ENCODE assay signal across 32 cellular contexts in genomic region chr1:159870704-159871103, GRCh38. TPM values are rescaled to one million over a fixed set of nuclear protein-coding genes. Genes with fewer than 3 reads are reported as not detected.
"Had no signal": no experiment of that assay in that cellular context is flagged by ENCODE, and none has a peak within 500 bp of the region (broad histone marks: within the 10 kb centered on the region; RNA-seq: fewer than 3 reads in every experiment).

No MANE protein-coding gene starts in this region.

- H3K4me3 Mint-ChIP-seq: natural killer cell; neural progenitor cell; stimulated activated memory B cell treated with anti-CD40 and anti-IgM and Interleukin-4, amounts not matched to agents 10 μg/mL and 1 μg/mL and 100 μg/mL, for 72 hours; stimulated activated naive CD8-positive, alpha-beta T cell treated with anti-CD3 and anti-CD28 coated beads, Interleukin-15, Interleukin-2, amounts not matched to agents 100 ng/mL and 50 ng/mL, for 24 hours had no signal

- H3K4me2 ChIP-seq: neural progenitor cell had no signal

- H3K27ac Mint-ChIP-seq: natural killer cell; neural progenitor cell; progenitor cell of endocrine pancreas; stimulated activated memory B cell treated with anti-CD40 and anti-IgM and Interleukin-4, amounts not matched to agents 10 μg/mL and 1 μg/mL and 100 μg/mL, for 72 hours; stimulated activated naive CD8-positive, alpha-beta T cell treated with anti-CD3 and anti-CD28 coated beads, Interleukin-15, Interleukin-2, amounts not matched to agents 100 ng/mL and 50 ng/mL, for 24 hours had no signal

- ATAC-seq: natural killer cell; psoas muscle; right cardiac atrium; right lobe of liver; stimulated activated memory B cell treated with anti-CD40 and anti-IgM and Interleukin-4, amounts not matched to agents 10 μg/mL and 1 μg/mL and 100 μg/mL, for 72 hours had no signal

- H3K9me3 Mint-ChIP-seq: natural killer cell; nephron; neural progenitor cell; stimulated activated memory B cell treated with anti-CD40 and anti-IgM and Interleukin-4, amounts not matched to agents 10 μg/mL and 1 μg/mL and 100 μg/mL, for 72 hours; stimulated activated naive CD8-positive, alpha-beta T cell treated with anti-CD3 and anti-CD28 coated beads, Interleukin-15, Interleukin-2, amounts not matched to agents 100 ng/mL and 50 ng/mL, for 24 hours had no signal

- H3K4me1 ChIP-seq: psoas muscle had no signal

- H3K4me3 ChIP-seq: neural progenitor cell, ovary, psoas muscle, right lobe of liver, sigmoid colon, stomach, thoracic aorta, thyroid gland, tibial nerve, upper lobe of left lung, vagina had no signal

- H3K27ac ChIP-seq: neural progenitor cell, ovary, parathyroid adenoma, psoas muscle, right lobe of liver, sigmoid colon, stomach, thoracic aorta, thyroid gland, tibial nerve, upper lobe of left lung, vagina had no signal

- H3K36me3 ChIP-seq: neural progenitor cell, ovary, right lobe of liver, sigmoid colon, stomach, thoracic aorta, thyroid gland, tibial nerve, upper lobe of left lung, vagina had no signal

- DNase-seq: natural killer cell; occipital lobe; ovary; psoas muscle; right cardiac atrium; right lobe of liver; sigmoid colon; small intestine; stimulated activated CD4-positive, alpha-beta T cell treated with anti-CD3 and anti-CD28 coated beads, Interleukin-15, amount 100 ng/mL, for 24 hours; stimulated activated CD4-positive, alpha-beta T cell treated with anti-CD3 and anti-CD28 coated beads, Interleukin-2, amount 100 ng/mL, for 24 hours; stimulated activated CD4-positive, alpha-beta T cell treated with anti-CD3 and anti-CD28 coated beads, Interleukin-2, amount 100 ng/mL, for 48 hours; stimulated activated CD4-positive, alpha-beta T cell treated with anti-CD3 and anti-CD28 coated beads, Interleukin-4, amount 100 ng/mL, for 24 hours; stimulated activated naive CD4-positive, alpha-beta T cell treated with Interleukin-2 at 50 U/mL for 16 hours; stomach; thyroid gland; upper lobe of left lung had no signal

- H3K79me2 ChIP-seq: parathyroid adenoma had no signal

- H3K36me3 Mint-ChIP-seq: natural killer cell, neural progenitor cell had no signal

- H3K27me3 ChIP-seq: neural progenitor cell, ovary, right lobe of liver, thyroid gland, tibial nerve, upper lobe of left lung, vagina had no signal

- H2AFZ ChIP-seq: neural progenitor cell, parathyroid adenoma had no signal

- H3K9me3 ChIP-seq: ovary, psoas muscle, right lobe of liver, sigmoid colon, stomach, thoracic aorta, thyroid gland, tibial nerve, upper lobe of left lung, vagina had no signal

- H3K9ac ChIP-seq: neural progenitor cell, parathyroid adenoma had no signal

- H3K4me1 Mint-ChIP-seq: stimulated activated memory B cell treated with anti-CD40 and anti-IgM and Interleukin-4, amounts not matched to agents 10 μg/mL and 1 μg/mL and 100 μg/mL, for 72 hours had no signal

RNA-seq across cellular contexts. Expression of gene VSIG8, which starts 8.2 kb away (rescaled TPM):
- total RNA-seq: natural killer cell, occipital lobe, osteoblast, progenitor cell of endocrine pancreas, psoas muscle, renal cortical epithelial cell, right lobe of liver, sigmoid colon, skeletal muscle tissue, subcutaneous adipose tissue, temporal lobe, thoracic aorta, ureter, vagina had no signal
- polyA plus RNA-seq: psoas muscle had no signal

RNA-seq across cellular contexts. Expression of gene CFAP45, which starts 29.3 kb away (rescaled TPM):
- total RNA-seq: right lobe of liver, skeletal muscle tissue, vagina had no signal

RNA-seq across cellular contexts. Expression of gene SLAMF8, which starts 44.0 kb away (rescaled TPM):
- total RNA-seq: occipital lobe, progenitor cell of endocrine pancreas, temporal lobe had no signal
- polyA plus RNA-seq: neural cell had no signal
